ENCODE assay signal across 12 cellular contexts in the genomic region with DNA sequence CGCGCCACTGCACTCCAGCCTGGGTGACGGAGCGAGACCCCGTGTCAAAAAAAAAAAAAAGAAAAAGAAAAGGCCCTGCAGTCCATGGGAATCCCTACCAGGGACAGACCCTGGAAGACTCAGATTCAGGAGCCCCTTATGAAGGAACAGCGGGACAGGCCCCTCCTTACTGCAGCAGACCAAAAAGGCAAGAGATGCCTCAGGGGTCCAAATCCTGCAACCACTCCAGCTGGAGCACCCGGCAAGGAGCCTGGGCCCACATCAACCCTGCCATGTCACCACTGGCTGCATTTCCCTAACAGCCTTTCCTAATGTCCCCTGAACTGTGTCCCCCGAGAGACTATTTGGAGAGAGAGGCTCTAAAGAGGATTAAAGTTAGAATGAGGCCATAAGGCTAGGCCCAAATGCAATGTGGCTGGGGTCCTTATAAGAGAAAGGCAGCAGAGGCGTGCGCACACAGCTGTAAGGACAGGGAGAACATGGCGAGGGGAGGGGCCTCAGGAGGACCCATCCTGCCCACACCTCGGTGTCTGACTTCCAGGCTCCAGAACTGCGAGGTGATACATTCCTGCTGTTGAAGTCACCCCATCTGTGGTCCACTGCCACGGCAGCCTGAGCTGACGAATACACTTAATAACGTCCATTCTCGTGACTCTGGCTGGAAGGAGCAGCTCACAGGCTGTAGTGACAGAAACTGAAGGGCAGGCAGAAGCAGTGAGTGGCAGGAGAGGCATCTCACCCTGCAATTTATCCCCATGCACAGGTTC.
DNase-seq lines count a peak whose midpoint lies in the region; ATAC-seq and TF ChIP-seq lines count a peak whose summit lies in the region.
"Had no signal": no experiment of that assay in that cellular context is flagged by ENCODE, and none has a peak within 500 bp of the region (broad histone marks: within the 10 kb centered on the region; RNA-seq: fewer than 3 reads in every experiment).

No MANE protein-coding gene starts in this region.

- no peaks in the 10 kb centered on the region for H3K9me3 Mint-ChIP-seq in dendritic cell treated with granulocyte-macrophage colony-stimulating factor and Interleukin-4, amounts not matched to agents 40 ng/mL and 50 ng/mL, for 4 days
- no peaks in the 10 kb centered on the region for H3K9me3 Mint-ChIP-seq in naive thymus-derived CD4-positive, alpha-beta T cell

- ATAC-seq in naive thymus-derived CD4-positive, alpha-beta T cell, result no peak
- no peak for ATAC-seq in GM18519 (IDR thresholded peaks at IDR 0.05; ENCODE audit: low FRiP score, unreplicated experiment)

- no peaks in the 10 kb centered on the region for H3K9me3 ChIP-seq in naive thymus-derived CD4-positive, alpha-beta T cell (ENCODE audit: control insufficient read depth in 2 of 3, low read length in 3 of 3)
- H3K9me3 ChIP-seq: breast epithelium had no signal

- H3K4me3 ChIP-seq in BJ (ENCODE audit: low read depth, low read length), result no peak overlapping the region
- H3K4me3 ChIP-seq in naive thymus-derived CD4-positive, alpha-beta T cell (ENCODE audit: low read length), result no peak overlapping the region
- H3K4me3 ChIP-seq: breast epithelium had no signal

- H3K27ac ChIP-seq in naive thymus-derived CD4-positive, alpha-beta T cell (ENCODE audit: low read depth, low read length), result no peak overlapping the region
- H3K27ac ChIP-seq: breast epithelium, epithelial cell of prostate had no signal

- DNase-seq in BJ (ENCODE audit: low read depth) (peak; percentile 88), HCEC 1CT (peak; percentile 69), NCI-H1105 (lab: John Stamatoyannopoulos, UW) (no peak), Ammon's horn (ENCODE audit: low spot score) (no peak), occipital lobe (lab: John Stamatoyannopoulos, UW) (no peak)
- DNase-seq in naive thymus-derived CD4-positive, alpha-beta T cell, result no peak
- DNase-seq: activated T-cell treated with anti-CD3 and anti-CD28 coated beads, Interleukin-2, amount 50 U/mL, for 48 hours; RPMI8226 had no signal

- POLR2A ChIA-PET in BJ (lab: Charles Lee), result no interaction called here
- POLR2A ChIA-PET in naive thymus-derived CD4-positive, alpha-beta T cell (lab: Charles Lee), result interaction anchor here (1.0 kb wide), 1 partner anchor 67 kb away, joined by 3 read pairs; no protein-coding TSS in a partner anchor

- H3K36me3 ChIP-seq in BJ (ENCODE audit: control insufficient read depth, insufficient read depth, low read length), result peaks cover 6% of the 10 kb centered on the region; the same call in 1 of the 2 replicates
- peaks cover 0 to 10% (median 3%) of the 10 kb centered on the region in 3 experiments for H3K36me3 ChIP-seq in naive thymus-derived CD4-positive, alpha-beta T cell (ENCODE audit: control insufficient read depth in 2 of 3, insufficient read depth in 3 of 3, low read length in 3 of 3)
- H3K36me3 ChIP-seq: breast epithelium had no signal

- intact Hi-C loops in dendritic cell treated with granulocyte-macrophage colony-stimulating factor and Interleukin-4, amounts not matched to agents 40 ng/mL and 50 ng/mL, for 4 days (cut with micrococcal nuclease), result no loop called here
- intact Hi-C loops in naive thymus-derived CD4-positive, alpha-beta T cell (cut with micrococcal nuclease), result loop anchor here in 1 of 2 donors (1.0 kb wide), 1 partner anchor 21 kb away; no protein-coding TSS in a partner anchor

- CTCF ChIA-PET in BJ (lab: Yijun Ruan, JAX), result interaction anchor here (2.5 kb wide), 1 partner anchor 148 kb away, joined by 14 read pairs; no protein-coding TSS in a partner anchor
- CTCF ChIA-PET in naive thymus-derived CD4-positive, alpha-beta T cell (lab: Charles Lee), result interaction anchor here (1.0 to 1.3 kb wide), 2 partner anchors 77 to 81 kb away, joined by 3 read pairs; no protein-coding TSS in a partner anchor

- H3K4me1 Mint-ChIP-seq in dendritic cell treated with granulocyte-macrophage colony-stimulating factor and Interleukin-4, amounts not matched to agents 40 ng/mL and 50 ng/mL, for 4 days (ENCODE audit: low read depth), result peaks cover 61% of the 10 kb centered on the region
- H3K4me1 Mint-ChIP-seq in naive thymus-derived CD4-positive, alpha-beta T cell, result peaks cover 37 to 61% (median 51%) of the 10 kb centered on the region in 7 donors

- TF ChIP-seq CTCF in BJ (IDR thresholded peaks at IDR 0.05; ENCODE audit: insufficient read depth, low read depth, low read length), result no peak

- H3K27me3 Mint-ChIP-seq in dendritic cell treated with granulocyte-macrophage colony-stimulating factor and Interleukin-4, amounts not matched to agents 40 ng/mL and 50 ng/mL, for 4 days, result peaks cover 8% of the 10 kb centered on the region
- no peaks in the 10 kb centered on the region for H3K27me3 Mint-ChIP-seq in naive thymus-derived CD4-positive, alpha-beta T cell

- H3K36me3 Mint-ChIP-seq in dendritic cell treated with granulocyte-macrophage colony-stimulating factor and Interleukin-4, amounts not matched to agents 40 ng/mL and 50 ng/mL, for 4 days (ENCODE audit: low read depth), result peaks cover 5% of the 10 kb centered on the region
- peaks cover 0 to 14% (median 0%) of the 10 kb centered on the region in 5 donors for H3K36me3 Mint-ChIP-seq in naive thymus-derived CD4-positive, alpha-beta T cell

- peaks cover 0 to under 1% of the 10 kb centered on the region in 2 donors for H3K4me1 ChIP-seq in naive thymus-derived CD4-positive, alpha-beta T cell (ENCODE audit: control insufficient read depth in 2 of 2, insufficient read depth in 2 of 2, low read length in 2 of 2)
- H3K4me1 ChIP-seq: breast epithelium had no signal

- no peaks in the 10 kb centered on the region for H3K27me3 ChIP-seq in BJ (ENCODE audit: control insufficient read depth, insufficient read depth, low read length)
- H3K27me3 ChIP-seq in naive thymus-derived CD4-positive, alpha-beta T cell (ENCODE audit: control insufficient read depth in 2 of 2, insufficient read depth in 2 of 2, low read length in 2 of 2), result no peaks in the 10 kb centered on the region
- H3K27me3 ChIP-seq: breast epithelium had no signal

- H3K4me3 Mint-ChIP-seq in dendritic cell treated with granulocyte-macrophage colony-stimulating factor and Interleukin-4, amounts not matched to agents 40 ng/mL and 50 ng/mL, for 4 days, result no peak overlapping the region
- peak overlapping the region in 1 of 10 donors; percentile 26 for H3K4me3 Mint-ChIP-seq in naive thymus-derived CD4-positive, alpha-beta T cell

- H3K27ac Mint-ChIP-seq in dendritic cell treated with granulocyte-macrophage colony-stimulating factor and Interleukin-4, amounts not matched to agents 40 ng/mL and 50 ng/mL, for 4 days, result peak overlapping the region; percentile 81
- H3K27ac Mint-ChIP-seq in naive thymus-derived CD4-positive, alpha-beta T cell, result peak overlapping the region in 7 of 9 donors; percentile 5 to 72 (median 61)

Comparison
In these comparisons a context has a peak if more than half of its experiments do, and no peak if none do; other contexts are left out.
1. DNase-seq: peak in BJ (single experiment) and HCEC 1CT (single experiment); none in naive thymus-derived CD4-positive, alpha-beta T cell (0 of 9), NCI-H1105 (single experiment), Ammon's horn (single experiment) and occipital lobe (single experiment).